In the genomic region with DNA sequence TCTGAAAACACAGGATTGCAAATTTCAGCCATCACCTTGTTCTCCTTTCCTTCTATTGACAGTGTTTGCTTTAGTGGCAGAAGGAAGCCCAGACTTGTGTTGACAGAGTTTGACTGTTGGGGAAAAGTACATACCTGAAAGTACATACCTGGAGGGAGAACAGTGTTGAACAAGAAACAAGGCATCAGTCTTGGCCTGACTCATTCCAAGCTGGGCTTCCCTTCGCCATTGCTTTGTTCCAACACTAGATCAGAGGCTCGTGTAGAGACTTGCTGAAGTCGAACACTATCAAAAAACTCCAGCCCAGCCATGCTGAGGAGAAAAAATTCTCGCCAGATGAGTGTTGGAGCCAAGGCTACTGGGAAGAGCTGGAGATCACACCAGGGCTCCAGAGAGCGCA, we compare ENCODE assay signal across 19 cellular contexts.
DNase-seq lines count a peak whose midpoint lies in the region; ATAC-seq and TF ChIP-seq lines count a peak whose summit lies in the region.
"Had no signal": no experiment of that assay in that cellular context is flagged by ENCODE, and none has a peak within 500 bp of the region (broad histone marks: within the 10 kb centered on the region; RNA-seq: fewer than 3 reads in every experiment).

No MANE protein-coding gene starts in this region.

- BruUV-seq in PC-3 (replicated peaks; lab: Mats Ljungman, UMichigan): no TSS peak

- H3K9me2 ChIP-seq in PC-3 (replicated peaks; ENCODE audit: low read length): no peaks in the 10 kb centered on the region
- no peaks in the 10 kb centered on the region for H3K9me2 ChIP-seq in hepatocyte (replicated peaks; ENCODE audit: insufficient read depth)

- H3K36me3 Mint-ChIP-seq in activated naive CD4-positive, alpha-beta T cell treated with anti-CD3 and anti-CD28 coated beads, Interleukin-2, amount 10 ng/mL, durations not matched to agents 7 days and 5 days: no peaks in the 10 kb centered on the region
- H3K36me3 Mint-ChIP-seq: CD4-positive, alpha-beta memory T cell; stimulated activated naive B cell treated with anti-CD40 and anti-IgM and Interleukin-4, amounts not matched to agents 10 μg/mL and 1 μg/mL and 100 μg/mL, for 72 hours had no signal

- H3K27me3 Mint-ChIP-seq in activated naive CD4-positive, alpha-beta T cell treated with anti-CD3 and anti-CD28 coated beads, Interleukin-2, amount 10 ng/mL, durations not matched to agents 7 days and 5 days: no peaks in the 10 kb centered on the region

- H3K4me3 ChIP-seq in PC-3 (ENCODE audit: low read length) (no peak overlapping the region), hepatocyte (no peak overlapping the region), upper lobe of right lung (no peak overlapping the region)
- H3K4me3 ChIP-seq: ascending aorta, MG63, tibial artery had no signal

- ATAC-seq in PC-3 (peak; percentile 27), upper lobe of right lung (peak; percentile 98)
- ATAC-seq: stimulated activated naive B cell treated with anti-CD40 and anti-IgM and Interleukin-4, amounts not matched to agents 10 μg/mL and 1 μg/mL and 100 μg/mL, for 72 hours had no signal

- no peak overlapping the region for H3K4me3 Mint-ChIP-seq in activated naive CD4-positive, alpha-beta T cell treated with anti-CD3 and anti-CD28 coated beads, Interleukin-2, amount 10 ng/mL, durations not matched to agents 7 days and 5 days
- H3K4me3 Mint-ChIP-seq: CD4-positive, alpha-beta memory T cell; stimulated activated naive B cell treated with anti-CD40 and anti-IgM and Interleukin-4, amounts not matched to agents 10 μg/mL and 1 μg/mL and 100 μg/mL, for 72 hours had no signal

- H3K79me2 ChIP-seq in PC-3 (ENCODE audit: low read length): no peaks in the 10 kb centered on the region
- no peaks in the 10 kb centered on the region for H3K79me2 ChIP-seq in hepatocyte

- POLR2A ChIA-PET in PC-3 (lab: Charles Lee; ENCODE audit: unreplicated experiment): interaction anchor here (0.7 kb wide), 1 partner anchor 298 kb away, joined by 6 read pairs; the partner anchor contains the start of gene LGR4

- TF ChIP-seq CTCF in PC-3 (conservative IDR thresholded peaks at IDR 0.05; ENCODE audit: low read depth, low read length) (no peak), hepatocyte (IDR thresholded peaks at IDR 0.05; ENCODE audit: poor library complexity) (no peak), upper lobe of right lung (IDR thresholded peaks at IDR 0.05) (no peak)

- DNase-seq in NCI-H345 (lab: John Stamatoyannopoulos, UW) (peak; percentile 76), NCI-H345 treated with DMSO at 0.1 percent for 48 hours (lab: John Stamatoyannopoulos, UW; ENCODE audit: unreplicated experiment) (no peak), PC-3 (peak; percentile 15), hepatocyte (ENCODE audit: low spot score) (peak; percentile 54), upper lobe of right lung (no peak), islet precursor cell (no peak), NCI-H1048 (lab: John Stamatoyannopoulos, UW) (no peak)
- DNase-seq in activated naive CD4-positive, alpha-beta T cell treated with anti-CD3 and anti-CD28 coated beads, Interleukin-2, amount 10 ng/mL, durations not matched to agents 7 days and 5 days: no peak
- DNase-seq: activated naive CD4-positive, alpha-beta T cell treated with Interleukin-2 at 50 U/mL for 16 hours; activated T-cell treated with anti-CD3 and anti-CD28 coated beads, Interleukin-2, amount 50 U/mL, for 1 hour; CD4-positive, alpha-beta memory T cell; effector memory CD4-positive, alpha-beta T cell; EL; MG63; SHP77 treated with DMSO at 0.1 percent for 48 hours; stimulated activated naive B cell treated with anti-CD40 and anti-IgM and Interleukin-4, amounts not matched to agents 10 μg/mL and 1 μg/mL and 100 μg/mL, for 72 hours; tibial artery had no signal

- no peaks in the 10 kb centered on the region for H3K9me3 Mint-ChIP-seq in activated naive CD4-positive, alpha-beta T cell treated with anti-CD3 and anti-CD28 coated beads, Interleukin-2, amount 10 ng/mL, durations not matched to agents 7 days and 5 days
- H3K9me3 Mint-ChIP-seq: CD4-positive, alpha-beta memory T cell; stimulated activated naive B cell treated with anti-CD40 and anti-IgM and Interleukin-4, amounts not matched to agents 10 μg/mL and 1 μg/mL and 100 μg/mL, for 72 hours had no signal

- no peak overlapping the region for H3K4me2 ChIP-seq in PC-3 (ENCODE audit: low read length)
- peak overlapping the region; percentile 26 for H3K4me2 ChIP-seq in hepatocyte

- H4K20me1 ChIP-seq in PC-3 (ENCODE audit: low read length): no peaks in the 10 kb centered on the region
- H4K20me1 ChIP-seq in hepatocyte (ENCODE audit: insufficient read depth, poor library complexity, severe bottlenecking): no peaks in the 10 kb centered on the region

- H3K36me3 ChIP-seq in PC-3 (ENCODE audit: low read depth, low read length): no peaks in the 10 kb centered on the region
- H3K36me3 ChIP-seq in hepatocyte (replicated peaks; ENCODE audit: insufficient read depth, low read depth): no peaks in the 10 kb centered on the region
- H3K36me3 ChIP-seq in upper lobe of right lung: no peaks in the 10 kb centered on the region
- H3K36me3 ChIP-seq: ascending aorta, MG63, neutrophil, tibial artery had no signal

- H2AFZ ChIP-seq in PC-3 (ENCODE audit: low read length) (no peak overlapping the region), hepatocyte (no peak overlapping the region)

- no peaks in the 10 kb centered on the region for H3K9me3 ChIP-seq in PC-3 (ENCODE audit: low read length)
- no peaks in the 10 kb centered on the region for H3K9me3 ChIP-seq in hepatocyte (ENCODE audit: low read depth)
- H3K9me3 ChIP-seq in upper lobe of right lung: no peaks in the 10 kb centered on the region
- H3K9me3 ChIP-seq: ascending aorta, MG63, neutrophil, tibial artery had no signal

- CTCF ChIA-PET in PC-3 (lab: Charles Lee): no interaction called here
- CTCF ChIA-PET in activated naive CD4-positive, alpha-beta T cell treated with anti-CD3 and anti-CD28 coated beads, Interleukin-2, amount 10 ng/mL, durations not matched to agents 7 days and 5 days (lab: Charles Lee): no interaction called here

- intact Hi-C loops in PC-3 (cut with micrococcal nuclease): no loop called here
- intact Hi-C loops in upper lobe of right lung (cut with DNase I): no loop called here

- peaks cover 6% of the 10 kb centered on the region for H3K4me1 ChIP-seq in PC-3 (ENCODE audit: insufficient read depth, low read length)
- H3K4me1 ChIP-seq in hepatocyte (ENCODE audit: insufficient read depth): peaks cover 4% of the 10 kb centered on the region
- H3K4me1 ChIP-seq in upper lobe of right lung: no peaks in the 10 kb centered on the region
- H3K4me1 ChIP-seq: ascending aorta, tibial artery had no signal

- 54% methylated on average over 5 of the region's 5 CpGs for WGBS in hepatocyte (ENCODE audit: low lambda C conversion rate, missing lambda C conversion rate)

- H3K27me3 ChIP-seq in PC-3 (ENCODE audit: low read length) (peaks cover 3% of the 10 kb centered on the region; the same call in 1 of the 2 replicates), hepatocyte (no peaks in the 10 kb centered on the region), upper lobe of right lung (peaks cover 42% of the 10 kb centered on the region)
- H3K27me3 ChIP-seq: ascending aorta, neutrophil had no signal

- no peak overlapping the region for H3K27ac Mint-ChIP-seq in activated naive CD4-positive, alpha-beta T cell treated with anti-CD3 and anti-CD28 coated beads, Interleukin-2, amount 10 ng/mL, durations not matched to agents 7 days and 5 days
- H3K27ac Mint-ChIP-seq: CD4-positive, alpha-beta memory T cell; stimulated activated naive B cell treated with anti-CD40 and anti-IgM and Interleukin-4, amounts not matched to agents 10 μg/mL and 1 μg/mL and 100 μg/mL, for 72 hours had no signal

- H3F3A ChIP-seq in PC-3 (ENCODE audit: low read length, unreplicated experiment): no peaks in the 10 kb centered on the region

- no peak overlapping the region for H3K9ac ChIP-seq in PC-3 (ENCODE audit: low read length)

- H3K27ac ChIP-seq in PC-3 (ENCODE audit: low read length): no peak overlapping the region
- H3K27ac ChIP-seq in hepatocyte: peak overlapping the region; percentile 72
- no peak overlapping the region for H3K27ac ChIP-seq in upper lobe of right lung
- H3K27ac ChIP-seq: ascending aorta, neutrophil, tibial artery had no signal

- no peaks in the 10 kb centered on the region for H3K4me1 Mint-ChIP-seq in activated naive CD4-positive, alpha-beta T cell treated with anti-CD3 and anti-CD28 coated beads, Interleukin-2, amount 10 ng/mL, durations not matched to agents 7 days and 5 days
- H3K4me1 Mint-ChIP-seq: CD4-positive, alpha-beta memory T cell; stimulated activated naive B cell treated with anti-CD40 and anti-IgM and Interleukin-4, amounts not matched to agents 10 μg/mL and 1 μg/mL and 100 μg/mL, for 72 hours had no signal

Comparison
In these comparisons a context has a peak if more than half of its experiments do, and no peak if none do; other contexts are left out.
1. DNase-seq: peak in NCI-H345 (single experiment), PC-3 (single experiment) and hepatocyte (single experiment); none in NCI-H345 treated with DMSO at 0.1 percent for 48 hours (single experiment), upper lobe of right lung (single experiment), islet precursor cell (single experiment), activated naive CD4-positive, alpha-beta T cell treated with anti-CD3 and anti-CD28 coated beads, Interleukin-2, amount 10 ng/mL, durations not matched to agents 7 days and 5 days (single experiment) and NCI-H1048 (single experiment).